ENCODE assay signal across 26 cellular contexts in genomic region chr6:53373638-53374037, GRCh38.
"Had no signal": no experiment of that assay in that cellular context is flagged by ENCODE, and none has a peak within 500 bp of the region (broad histone marks: within the 10 kb centered on the region; RNA-seq: fewer than 3 reads in every experiment).

No MANE protein-coding gene starts in this region.

- H3K27me3 ChIP-seq: dorsolateral prefrontal cortex, gastroesophageal sphincter, heart left ventricle, hepatocyte, neural progenitor cell, right atrium auricular region, sigmoid colon, stomach, thyroid gland had no signal

- H3K9ac ChIP-seq: neural progenitor cell, parathyroid adenoma had no signal

- H3K79me2 ChIP-seq: hepatocyte, parathyroid adenoma had no signal

- H3K27ac ChIP-seq: dorsolateral prefrontal cortex, epithelial cell of prostate, foreskin keratinocyte, gastroesophageal sphincter, heart left ventricle, hepatocyte, neural progenitor cell, parathyroid adenoma, right atrium auricular region, sigmoid colon, stomach, thyroid gland had no signal

- H2AFZ ChIP-seq: hepatocyte, neural progenitor cell, parathyroid adenoma had no signal

- FAIRE-seq: colon, kidney had no signal

- H3K36me3 ChIP-seq: gastroesophageal sphincter, heart left ventricle, neural progenitor cell, right atrium auricular region, sigmoid colon, stomach, thyroid gland had no signal

- H3K4me1 ChIP-seq: foreskin keratinocyte, gastroesophageal sphincter, neural progenitor cell, parathyroid adenoma, sigmoid colon, stomach had no signal

- DNase-seq: dorsolateral prefrontal cortex; effector CD4-positive, alpha-beta T cell; foreskin keratinocyte; heart left ventricle; kidney; mesendoderm; midbrain; naive thymus-derived CD4-positive, alpha-beta T cell; sigmoid colon; stimulated activated CD4-positive, alpha-beta T cell treated with anti-CD3 and anti-CD28 coated beads, Interleukin-2, amount 100 ng/mL, for 24 hours; stimulated activated CD4-positive, alpha-beta T cell treated with anti-CD3 and anti-CD28 coated beads, Interleukin-4, amount 100 ng/mL, for 24 hours; stimulated activated naive CD4-positive, alpha-beta T cell treated with Interleukin-2 at 50 U/mL for 16 hours; stomach; thyroid gland; trophoblast cell had no signal

- H3K4me2 ChIP-seq: hepatocyte, neural progenitor cell had no signal

- ATAC-seq: esophagus mucosa; foreskin keratinocyte; gastroesophageal sphincter; heart left ventricle; left lobe of liver; naive thymus-derived CD4-positive, alpha-beta T cell; stimulated activated effector memory CD8-positive, alpha-beta T cell treated with anti-CD3 and anti-CD28 coated beads, Interleukin-12 subunit alpha, Interleukin-12 subunit beta, amount 100 ng/mL, for 72 hours had no signal

- H3K4me3 ChIP-seq: dorsolateral prefrontal cortex, gastroesophageal sphincter, heart left ventricle, hepatocyte, lung, neural progenitor cell, right atrium auricular region, sigmoid colon, stomach, thyroid gland had no signal

- H3K9me3 ChIP-seq: gastroesophageal sphincter, heart left ventricle, right atrium auricular region, sigmoid colon, stomach, thyroid gland had no signal
